ENCODE assay signal across 22 cellular contexts in the genomic region with DNA sequence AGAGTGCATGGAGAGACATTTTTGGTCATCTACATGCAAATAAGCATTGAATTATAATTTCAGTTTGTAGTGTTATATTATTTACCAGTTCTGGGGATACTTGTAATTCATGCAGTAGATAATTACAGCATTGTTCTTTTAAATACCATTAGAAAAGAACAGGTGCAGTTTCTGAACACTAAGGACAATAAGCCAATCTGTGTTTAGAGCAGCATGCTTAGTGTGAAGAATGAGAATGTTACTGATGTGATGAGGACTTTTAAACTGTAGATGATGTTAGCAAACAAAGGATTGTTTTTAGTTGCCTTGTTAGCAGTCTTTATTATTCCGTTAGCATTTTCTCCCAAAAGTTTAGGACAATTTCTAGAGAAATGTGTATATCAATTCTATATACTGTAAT.
"Had no signal": no experiment of that assay in that cellular context is flagged by ENCODE, and none has a peak within 500 bp of the region (broad histone marks: within the 10 kb centered on the region; RNA-seq: fewer than 3 reads in every experiment).

No MANE protein-coding gene starts in this region.

- H3K27ac ChIP-seq: ascending aorta, body of pancreas, Peyer's patch, RWPE1, VCaP had no signal

- H3K4me1 ChIP-seq: ascending aorta, body of pancreas, Peyer's patch had no signal

- H3K36me3 ChIP-seq: ascending aorta, Peyer's patch had no signal

- H3K9me3 ChIP-seq: ascending aorta, body of pancreas, Peyer's patch had no signal

- H3K4me3 ChIP-seq: ascending aorta, body of pancreas, Peyer's patch had no signal

- ATAC-seq: activated CD8-positive, alpha-beta T cell treated with anti-CD3 and anti-CD28 coated beads for 36 hours; activated T-cell treated with anti-CD3 and anti-CD28 coated beads, Interleukin-2, amount 50 U/mL, for 72 hours; body of pancreas; T-cell had no signal

- DNase-seq: activated CD4-positive, alpha-beta T cell treated with anti-CD3 and anti-CD28 coated beads for 4 hours; activated CD8-positive, alpha-beta memory T cell treated with anti-CD3 and anti-CD28 coated beads, Interleukin-2, amount 50 U/mL, for 4 hours; activated CD8-positive, alpha-beta T cell treated with anti-CD3 and anti-CD28 coated beads for 36 hours; activated naive CD4-positive, alpha-beta T cell; activated T-cell treated with anti-CD3 and anti-CD28 coated beads, Interleukin-2, amount 50 U/mL, for 72 hours; body of pancreas; IMR-90; Kasumi-1; KBM-7; NCI-H1436; NCI-H187 treated with DMSO at 0.1 percent for 48 hours; NCI-H2081 treated with DMSO at 0.1 percent for 48 hours; NCI-H345; NCI-H510A; NK-92 treated with Interleukin-12 subunit alpha and Interleukin-12 subunit beta, amount 100 ng/mL, for 24 hours; OCI-M1; Peyer's patch; SHP77; T-cell had no signal

- H3K27me3 ChIP-seq: ascending aorta, body of pancreas, Peyer's patch had no signal
